Comparison of ENCODE assay signal across 29 cellular contexts in genomic region chr3:120796944-120797343, GRCh38.
"Had no signal": no experiment of that assay in that cellular context is flagged by ENCODE, and none has a peak within 500 bp of the region (broad histone marks: within the 10 kb centered on the region; RNA-seq: fewer than 3 reads in every experiment).

No MANE protein-coding gene starts in this region.

- DNase-seq: activated CD4-positive, alpha-beta T cell treated with anti-CD3 and anti-CD28 coated beads, Interleukin-2, amount 10 ng/mL, durations not matched to agents 24 days and 14 days; activated CD4-positive, alpha-beta T cell treated with anti-CD3 and anti-CD28 coated beads, Interleukin-2, amount 50 U/mL, for 4 hours; activated CD8-positive, alpha-beta T cell treated with anti-CD3 and anti-CD28 coated beads for 36 hours; activated effector memory CD4-positive, alpha-beta T cell treated with anti-CD3 and anti-CD28 coated beads, Interleukin-2, amount 50 U/mL, for 16 hours; activated naive CD4-positive, alpha-beta T cell; activated naive CD8-positive, alpha-beta T cell treated with anti-CD3 and anti-CD28 coated beads, Interleukin-2, amount 10 ng/mL, durations not matched to agents 7 days and 5 days; activated T-cell treated with anti-CD3 and anti-CD28 coated beads, Interleukin-2, amount 50 U/mL, for 1 hour; activated T-cell treated with anti-CD3 and anti-CD28 coated beads, Interleukin-2, amount 50 U/mL, for 72 hours; body of pancreas; central memory CD4-positive, alpha-beta T cell; MM.1S; MV-4-11; NCI-H1092; NCI-H1436 treated with DMSO at 0.1 percent for 48 hours; NCI-H187; NCI-H2029 treated with DMSO at 0.1 percent for 48 hours; NCI-H2171 treated with DMSO at 0.1 percent for 48 hours; NCI-H2227 treated with DMSO at 0.1 percent for 48 hours; NCI-H446 treated with DMSO at 0.1 percent for 48 hours; NCI-H524; SHP77; SJCRH30; T1000 had no signal

- H3K9me3 Mint-ChIP-seq: activated CD4-positive, alpha-beta T cell treated with anti-CD3 and anti-CD28 coated beads, Interleukin-2, amount 10 ng/mL, durations not matched to agents 24 days and 14 days; activated CD8-positive, alpha-beta T cell treated with anti-CD3 and anti-CD28 coated beads for 36 hours; activated naive CD4-positive, alpha-beta T cell treated with anti-CD3 and anti-CD28 coated beads, Interleukin-2, amount 50 U/mL, for 24 hours; activated naive CD8-positive, alpha-beta T cell treated with anti-CD3 and anti-CD28 coated beads, Interleukin-2, amount 10 ng/mL, durations not matched to agents 7 days and 5 days; activated T-cell treated with anti-CD3 and anti-CD28 coated beads, Interleukin-2, amount 50 U/mL, for 72 hours; activated T-helper 17 cell treated with anti-CD3 and anti-CD28 coated beads, Interleukin-2, amount 50 U/mL, for 72 hours had no signal

- H3K4me3 Mint-ChIP-seq: activated CD4-positive, alpha-beta T cell treated with anti-CD3 and anti-CD28 coated beads, Interleukin-2, amount 10 ng/mL, durations not matched to agents 24 days and 14 days; activated CD8-positive, alpha-beta T cell treated with anti-CD3 and anti-CD28 coated beads for 36 hours; activated naive CD4-positive, alpha-beta T cell treated with anti-CD3 and anti-CD28 coated beads, Interleukin-2, amount 50 U/mL, for 24 hours; activated naive CD8-positive, alpha-beta T cell treated with anti-CD3 and anti-CD28 coated beads, Interleukin-2, amount 10 ng/mL, durations not matched to agents 7 days and 5 days; activated T-cell treated with anti-CD3 and anti-CD28 coated beads, Interleukin-2, amount 50 U/mL, for 72 hours; activated T-helper 17 cell treated with anti-CD3 and anti-CD28 coated beads, Interleukin-2, amount 50 U/mL, for 72 hours had no signal

- H3K9me3 ChIP-seq: ascending aorta, body of pancreas, breast epithelium, SJCRH30 had no signal

- H3K36me3 Mint-ChIP-seq: activated naive CD4-positive, alpha-beta T cell treated with anti-CD3 and anti-CD28 coated beads, Interleukin-2, amount 50 U/mL, for 24 hours; activated naive CD8-positive, alpha-beta T cell treated with anti-CD3 and anti-CD28 coated beads, Interleukin-2, amount 10 ng/mL, durations not matched to agents 7 days and 5 days had no signal

- ATAC-seq: activated CD8-positive, alpha-beta T cell treated with anti-CD3 and anti-CD28 coated beads for 36 hours; activated T-cell treated with anti-CD3 and anti-CD28 coated beads, Interleukin-2, amount 50 U/mL, for 72 hours; activated T-helper 17 cell treated with anti-CD3 and anti-CD28 coated beads, Interleukin-2, amount 50 U/mL, for 72 hours; body of pancreas; Panc1 had no signal

- H3K27me3 Mint-ChIP-seq: activated CD8-positive, alpha-beta T cell treated with anti-CD3 and anti-CD28 coated beads for 36 hours; activated naive CD4-positive, alpha-beta T cell treated with anti-CD3 and anti-CD28 coated beads, Interleukin-2, amount 50 U/mL, for 24 hours; activated T-helper 17 cell treated with anti-CD3 and anti-CD28 coated beads, Interleukin-2, amount 50 U/mL, for 72 hours had no signal

- H3K27me3 ChIP-seq: ascending aorta, body of pancreas, breast epithelium, SJCRH30 had no signal

- H3K36me3 ChIP-seq: ascending aorta, breast epithelium, SJCRH30 had no signal

- H3K4me1 ChIP-seq: ascending aorta, body of pancreas, breast epithelium, SJCRH30 had no signal

- H3K27ac ChIP-seq: ascending aorta, body of pancreas, breast epithelium, SJCRH30, SK-N-MC had no signal

- H3K4me1 Mint-ChIP-seq: activated CD4-positive, alpha-beta T cell treated with anti-CD3 and anti-CD28 coated beads, Interleukin-2, amount 10 ng/mL, durations not matched to agents 24 days and 14 days; activated naive CD4-positive, alpha-beta T cell treated with anti-CD3 and anti-CD28 coated beads, Interleukin-2, amount 50 U/mL, for 24 hours; activated naive CD8-positive, alpha-beta T cell treated with anti-CD3 and anti-CD28 coated beads, Interleukin-2, amount 10 ng/mL, durations not matched to agents 7 days and 5 days; activated T-helper 17 cell treated with anti-CD3 and anti-CD28 coated beads, Interleukin-2, amount 50 U/mL, for 72 hours had no signal

- H3K27ac Mint-ChIP-seq: activated CD4-positive, alpha-beta T cell treated with anti-CD3 and anti-CD28 coated beads, Interleukin-2, amount 10 ng/mL, durations not matched to agents 24 days and 14 days; activated CD8-positive, alpha-beta T cell treated with anti-CD3 and anti-CD28 coated beads for 36 hours; activated naive CD4-positive, alpha-beta T cell treated with anti-CD3 and anti-CD28 coated beads, Interleukin-2, amount 50 U/mL, for 24 hours; activated naive CD8-positive, alpha-beta T cell treated with anti-CD3 and anti-CD28 coated beads, Interleukin-2, amount 10 ng/mL, durations not matched to agents 7 days and 5 days; activated T-cell treated with anti-CD3 and anti-CD28 coated beads, Interleukin-2, amount 50 U/mL, for 72 hours; activated T-helper 17 cell treated with anti-CD3 and anti-CD28 coated beads, Interleukin-2, amount 50 U/mL, for 72 hours had no signal

- H3K4me3 ChIP-seq: ascending aorta, body of pancreas, breast epithelium, SJCRH30, SK-N-MC had no signal
